8 cellular contexts compared by ENCODE assay signal in genomic region chr17:1485311-1485747, GRCh38. TPM values are rescaled to one million over a fixed set of nuclear protein-coding genes. Genes with fewer than 3 reads are reported as not detected.
DNase-seq lines count a peak whose midpoint lies in the region; ATAC-seq, FAIRE-seq and TF ChIP-seq lines count a peak whose summit lies in the region.

No MANE protein-coding gene starts in this region.

- H2BK15ac ChIP-seq in IMR-90 (ENCODE audit: low read depth, low read length): no peak overlapping the region

- ATAC-seq in IMR-90 (ENCODE audit: low read depth): peak; percentile 3

- peak overlapping the region; percentile 93 for H2BK5ac ChIP-seq in IMR-90 (ENCODE audit: low read depth, low read length, poor library complexity, severe bottlenecking)

- H3K9me1 ChIP-seq in IMR-90 (ENCODE audit: insufficient read depth, low read length): peaks cover 15% of the 10 kb centered on the region

- in situ Hi-C loops in IMR-90 (cut with MboI; ENCODE audit: low sequenced_read_pairs): no loop called here

- peak overlapping the region; percentile 99 for H2AK5ac ChIP-seq in IMR-90 (ENCODE audit: low read depth, low read length)

- POLR2A ChIA-PET in IMR-90 (lab: Charles Lee; ENCODE audit: unreplicated experiment): no interaction called here

- peak overlapping the region; percentile 94 for H3K4me3 ChIP-seq in IMR-90 (ENCODE audit: insufficient read depth, low read depth, low read length)
- H3K4me3 ChIP-seq in hepatocyte: peak overlapping the region; percentile 91
- peak overlapping the region; percentile 77 to 95 for H3K4me3 ChIP-seq in small intestine (ENCODE audit: low read depth in 1 of 2, low read length in 2 of 2)

- DNase-seq in activated naive CD4-positive, alpha-beta T cell treated with Interleukin-2 at 50 U/mL for 16 hours: peak; percentile 38
- DNase-seq in activated naive CD4-positive, alpha-beta T cell treated with anti-CD3 and anti-CD28 coated beads, Interleukin-2, amount 50 U/mL, for 16 hours: no peak
- DNase-seq in IMR-90: no peak
- DNase-seq in activated naive CD4-positive, alpha-beta T cell treated with anti-CD3 and anti-CD28 coated beads for 36 hours: no peak
- peak; percentile 70 for DNase-seq in hepatocyte (ENCODE audit: low spot score)
- no peak for DNase-seq in small intestine
- DNase-seq in NOMO-1 treated with dmso at 0.1 percent for 144 hours (lab: John Stamatoyannopoulos, UW; ENCODE audit: unreplicated experiment): no peak
- no peak for DNase-seq in GM12891 (ENCODE audit: insufficient read length, low spot score)

- peak overlapping the region; percentile 84 for H2BK120ac ChIP-seq in IMR-90 (ENCODE audit: low read depth, low read length)

- WGBS in IMR-90 (ENCODE audit: extremely low coverage in 2 of 2, insufficient read length in 1 of 2), 2 experiments: 0% methylated on average over 14 of the region's 57 CpGs; no CpG with 5 or more reads in 1 of the 2 experiments
- 0% methylated on average over 3 of the region's 57 CpGs for WGBS in hepatocyte (ENCODE audit: low lambda C conversion rate, missing lambda C conversion rate)
- 0 to 1% (median 1%) methylated on average over 29 to 57 of the region's 57 CpGs for WGBS in small intestine, 3 donors

- H3K9ac ChIP-seq in IMR-90 (ENCODE audit: low read depth, low read length): peak overlapping the region; percentile 99

- peak overlapping the region; percentile 99 for H3K14ac ChIP-seq in IMR-90 (replicated peaks; ENCODE audit: low read depth, low read length)

- H3K23ac ChIP-seq in IMR-90 (ENCODE audit: low read depth, low read length): peak overlapping the region; percentile 94

- H3K27ac Mint-ChIP-seq in activated naive CD4-positive, alpha-beta T cell treated with anti-CD3 and anti-CD28 coated beads for 36 hours: no peak overlapping the region

- H4K20me1 ChIP-seq in IMR-90 (ENCODE audit: insufficient read depth, low read length): peaks cover 33% of the 10 kb centered on the region
- no peaks in the 10 kb centered on the region for H4K20me1 ChIP-seq in hepatocyte (ENCODE audit: insufficient read depth, poor library complexity, severe bottlenecking)

- peak; percentile 19; the same call in 1 of the 2 replicates for TF ChIP-seq POLR2A in IMR-90 (IDR thresholded peaks at IDR 0.05; ENCODE audit: low read depth, low read length)
- TF ChIP-seq POLR2A in GM12891 (IDR thresholded peaks at IDR 0.05; ENCODE audit: low read depth, low read length): no peak

- H4K5ac ChIP-seq in IMR-90 (ENCODE audit: low read depth, low read length): peak overlapping the region; percentile 89

- dilution Hi-C loops in IMR-90 (cut with HindIII; ENCODE audit: low sequenced_read_pairs, unreplicated experiment): no loop called here

- peak overlapping the region; percentile 74 to 96; a peak in 3 of 4 replicates for H4K8ac ChIP-seq in IMR-90 (ENCODE audit: low read depth in 2 of 2, low read length in 2 of 2)

- H3K9me3 Mint-ChIP-seq in activated naive CD4-positive, alpha-beta T cell treated with anti-CD3 and anti-CD28 coated beads for 36 hours: no peaks in the 10 kb centered on the region

- TF ChIP-seq RAD21 in IMR-90 (IDR thresholded peaks at IDR 0.05; ENCODE audit: low read length): no peak

- FAIRE-seq in small intestine (lab: Jason Lieb, UNC) (no peak), GM12891 (lab: Jason Lieb, UNC) (no peak)

- peak overlapping the region; percentile 98 for H2AK9ac ChIP-seq in IMR-90 (replicated peaks; ENCODE audit: low read depth, low read length, poor library complexity)

- BruUV-seq in IMR-90 (replicated peaks; lab: Mats Ljungman, UMichigan): no TSS peak

- H3K79me2 ChIP-seq in hepatocyte: peaks cover 44% of the 10 kb centered on the region

- peaks cover 34% of the 10 kb centered on the region for H3K36me3 ChIP-seq in IMR-90 (ENCODE audit: control insufficient read depth, insufficient read depth, low read length)
- no peaks in the 10 kb centered on the region for H3K36me3 ChIP-seq in hepatocyte (replicated peaks; ENCODE audit: insufficient read depth, low read depth)
- peaks cover 3 to 13% of the 10 kb centered on the region in 2 donors for H3K36me3 ChIP-seq in small intestine (ENCODE audit: control insufficient read depth in 2 of 2, insufficient read depth in 2 of 2, low read length in 2 of 2)

- peak overlapping the region; percentile 95; the same call in 1 of the 2 replicates for H3K18ac ChIP-seq in IMR-90 (ENCODE audit: low read depth, low read length)

- intact Hi-C loops in IMR-90 (cut with micrococcal nuclease): loop anchor here (1.0 kb wide), 1 partner anchor 17 kb away; no protein-coding TSS in a partner anchor
- intact Hi-C loops in activated naive CD4-positive, alpha-beta T cell treated with anti-CD3 and anti-CD28 coated beads for 36 hours (cut with micrococcal nuclease): no loop called here

- H3K27me3 ChIP-seq in IMR-90 (ENCODE audit: control insufficient read depth, insufficient read depth, low read length): no peaks in the 10 kb centered on the region
- H3K27me3 ChIP-seq in hepatocyte: no peaks in the 10 kb centered on the region
- no peaks in the 10 kb centered on the region for H3K27me3 ChIP-seq in small intestine (ENCODE audit: control insufficient read depth in 2 of 2, insufficient read depth in 2 of 2, low read length in 2 of 2)

- peak overlapping the region; percentile 96 for H4K91ac ChIP-seq in IMR-90 (ENCODE audit: insufficient read depth, low read depth, low read length)

- H3K56ac ChIP-seq in IMR-90 (ENCODE audit: extremely low read depth, insufficient read depth, low read length): peak overlapping the region; percentile 92

- peaks cover 25 to 77% of the 10 kb centered on the region in 2 experiments for H3K79me1 ChIP-seq in IMR-90 (ENCODE audit: low read depth in 1 of 2, low read length in 2 of 2)

- H2AFZ ChIP-seq in IMR-90 (replicated peaks; ENCODE audit: low read length, poor library complexity): peak overlapping the region; percentile 82
- peak overlapping the region; percentile 66 for H2AFZ ChIP-seq in hepatocyte

- H3K4ac ChIP-seq in IMR-90 (ENCODE audit: low read depth, low read length): peak overlapping the region; percentile 98

- peak overlapping the region; percentile 96 for H3K27ac ChIP-seq in IMR-90 (ENCODE audit: insufficient read depth, low read length)
- H3K27ac ChIP-seq in hepatocyte: peak overlapping the region; percentile 99
- peak overlapping the region; percentile 89 to 96 for H3K27ac ChIP-seq in small intestine (ENCODE audit: low read depth in 1 of 2, low read length in 1 of 2)

- TF ChIP-seq CTCF in IMR-90 (conservative IDR thresholded peaks at IDR 0.05; ENCODE audit: low read depth, low read length) (no peak), hepatocyte (IDR thresholded peaks at IDR 0.05; ENCODE audit: poor library complexity) (no peak)

- CTCF ChIA-PET in IMR-90 (lab: Yijun Ruan, JAX): no interaction called here
- CTCF ChIA-PET in activated naive CD4-positive, alpha-beta T cell treated with anti-CD3 and anti-CD28 coated beads for 36 hours (lab: Charles Lee): no interaction called here

- no peak overlapping the region for H2BK20ac ChIP-seq in IMR-90 (ENCODE audit: low read depth, low read length)

- no peaks in the 10 kb centered on the region for H3K9me3 ChIP-seq in IMR-90 (ENCODE audit: control insufficient read depth, insufficient read depth, low read length)
- H3K9me3 ChIP-seq in hepatocyte (ENCODE audit: low read depth): no peaks in the 10 kb centered on the region
- H3K9me3 ChIP-seq in small intestine (ENCODE audit: control insufficient read depth, low read depth): no peaks in the 10 kb centered on the region

- peaks cover 20% of the 10 kb centered on the region for H3K4me1 ChIP-seq in IMR-90 (ENCODE audit: control insufficient read depth, insufficient read depth, low read length)
- peaks cover 36% of the 10 kb centered on the region for H3K4me1 ChIP-seq in hepatocyte (ENCODE audit: insufficient read depth)
- peaks cover 0 to 4% of the 10 kb centered on the region in 2 donors for H3K4me1 ChIP-seq in small intestine (ENCODE audit: control insufficient read depth in 2 of 2, insufficient read depth in 1 of 2, low read depth in 1 of 2, low read length in 1 of 2)

- no peaks in the 10 kb centered on the region for H3K9me2 ChIP-seq in hepatocyte (replicated peaks; ENCODE audit: insufficient read depth)

- H3K36me3 Mint-ChIP-seq in activated naive CD4-positive, alpha-beta T cell treated with anti-CD3 and anti-CD28 coated beads for 36 hours (ENCODE audit: low read depth): no peaks in the 10 kb centered on the region

- H3K27me3 Mint-ChIP-seq in activated naive CD4-positive, alpha-beta T cell treated with anti-CD3 and anti-CD28 coated beads for 36 hours (ENCODE audit: low read depth): peaks cover 2% of the 10 kb centered on the region

- H3K4me2 ChIP-seq in IMR-90 (ENCODE audit: low read depth, low read length) (peak overlapping the region; percentile 100), hepatocyte (peak overlapping the region; percentile 99)

- H3K4me3 Mint-ChIP-seq in activated naive CD4-positive, alpha-beta T cell treated with anti-CD3 and anti-CD28 coated beads for 36 hours: peak overlapping the region; percentile 68

- peaks cover 19% of the 10 kb centered on the region for H3K4me1 Mint-ChIP-seq in activated naive CD4-positive, alpha-beta T cell treated with anti-CD3 and anti-CD28 coated beads for 36 hours (ENCODE audit: low read depth)

RNA-seq across cellular contexts. Expression of gene MYO1C, which starts 7.2 kb away (rescaled TPM):
- 174 and 196 TPM in 2 replicates for total RNA-seq in IMR-90 (2012; rRNA removed)
- polyA plus RNA-seq in IMR-90 (2012; rRNA removed): 162 and 188 TPM in 2 replicates
- 98.5 and 136 TPM in 2 replicates for polyA plus RNA-seq in IMR-90 (2012; cell fraction: cytosol; rRNA removed)
- 327 and 394 TPM in 2 replicates for polyA plus RNA-seq in IMR-90 (2012; cell fraction: nucleus; rRNA removed; ENCODE audit: low replicate concordance)
- total RNA-seq in activated naive CD4-positive, alpha-beta T cell treated with anti-CD3 and anti-CD28 coated beads for 36 hours: 10 to 100 TPM; 14.6 to 14.7 TPM
- total RNA-seq in hepatocyte: 74.4 and 76.8 TPM in 2 replicates
- polyA plus RNA-seq in hepatocyte: 85.3 and 92.3 TPM in 2 replicates
- polyA plus RNA-seq in small intestine: 10 to 100 TPM; 51.1 to 67.1 (median 58.7) TPM
- 50.6 TPM for polyA plus RNA-seq in GM12891 (2012; ENCODE audit: low read depth, missing spikeins)

RNA-seq across cellular contexts. Expression of gene CRK, which starts 29.3 kb away (rescaled TPM):
- total RNA-seq in IMR-90 (2012; rRNA removed) (100 and 123 TPM in 2 replicates), hepatocyte (66.7 and 72.1 TPM in 2 replicates)
- polyA plus RNA-seq in IMR-90 (2012; rRNA removed) (48.5 and 57.6 TPM in 2 replicates), hepatocyte (66.5 and 69.2 TPM in 2 replicates), small intestine (10 to 100 TPM; 31.2 to 42.9 (median 41.6) TPM)
- 21.4 and 31.0 TPM in 2 replicates for polyA plus RNA-seq in IMR-90 (2012; cell fraction: cytosol; rRNA removed)
- polyA plus RNA-seq in IMR-90 (2012; cell fraction: nucleus; rRNA removed; ENCODE audit: low replicate concordance): 8.5 and 27.3 TPM in 2 replicates
- total RNA-seq in activated naive CD4-positive, alpha-beta T cell treated with anti-CD3 and anti-CD28 coated beads for 36 hours: 10 to 100 TPM; 10.6 to 14.1 TPM
- polyA plus RNA-seq in GM12891 (2012; ENCODE audit: low read depth, missing spikeins): 4.2 TPM

RNA-seq across cellular contexts. Expression of gene INPP5K, which starts 31.1 kb away (rescaled TPM):
- total RNA-seq in IMR-90 (2012; rRNA removed) (16.4 and 17.4 TPM in 2 replicates), hepatocyte (34.7 and 48.4 TPM in 2 replicates)
- polyA plus RNA-seq in IMR-90 (2012; rRNA removed) (14.2 and 14.9 TPM in 2 replicates), hepatocyte (33.5 and 40.4 TPM in 2 replicates), small intestine (10 to 100 TPM; 21.8 to 28.1 (median 26.8) TPM)
- polyA plus RNA-seq in IMR-90 (2012; cell fraction: cytosol; rRNA removed): 12.5 and 16.8 TPM in 2 replicates
- 43.0 and 43.3 TPM in 2 replicates for polyA plus RNA-seq in IMR-90 (2012; cell fraction: nucleus; rRNA removed; ENCODE audit: low replicate concordance)
- total RNA-seq in activated naive CD4-positive, alpha-beta T cell treated with anti-CD3 and anti-CD28 coated beads for 36 hours: 10 to 100 TPM; 17.1 to 18.2 TPM
- polyA plus RNA-seq in GM12891 (2012; ENCODE audit: low read depth, missing spikeins): 14.0 TPM

Comparison
In these comparisons a context has a peak if more than half of its experiments do, and no peak if none do; other contexts are left out.
1. DNase-seq: peak in activated naive CD4-positive, alpha-beta T cell treated with Interleukin-2 at 50 U/mL for 16 hours (single experiment) and hepatocyte (single experiment); none in activated naive CD4-positive, alpha-beta T cell treated with anti-CD3 and anti-CD28 coated beads, Interleukin-2, amount 50 U/mL, for 16 hours (single experiment), IMR-90 (single experiment), activated naive CD4-positive, alpha-beta T cell treated with anti-CD3 and anti-CD28 coated beads for 36 hours (single experiment), small intestine (single experiment), NOMO-1 treated with dmso at 0.1 percent for 144 hours (single experiment) and GM12891 (single experiment).
2. Peak in every context shown above with its lines, with median percentiles within 50 percentile points of each other: H3K27ac ChIP-seq and H3K4me3 ChIP-seq.